9 cellular contexts compared by ENCODE assay signal in the genomic region with DNA sequence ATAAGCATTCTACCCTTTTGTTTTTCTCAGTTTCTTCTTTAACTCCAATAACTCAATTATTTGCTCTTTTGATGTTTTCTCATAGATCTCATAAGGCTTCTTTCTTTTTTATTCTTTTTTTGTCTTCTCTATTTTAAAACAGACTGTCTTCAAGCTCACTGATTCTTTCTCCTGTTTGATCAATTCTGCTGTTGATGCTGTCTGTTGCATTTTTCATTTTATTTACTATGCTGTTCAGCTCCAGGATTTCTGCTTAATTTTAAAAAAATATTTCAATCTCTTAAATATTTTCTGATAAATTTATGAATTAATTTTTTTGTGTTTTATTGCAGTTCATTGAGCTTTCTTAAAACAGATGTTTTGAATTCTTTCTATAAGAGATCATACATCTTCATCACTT. TPM values are rescaled to one million over a fixed set of nuclear protein-coding genes. Genes with fewer than 3 reads are reported as not detected.
"Had no signal": no experiment of that assay in that cellular context is flagged by ENCODE, and none has a peak within 500 bp of the region (broad histone marks: within the 10 kb centered on the region; RNA-seq: fewer than 3 reads in every experiment).

No MANE protein-coding gene starts in this region.

- H3K4me3 ChIP-seq: GM12878 had no signal

- ATAC-seq: GM12878 had no signal

- DNase-seq: GDM1, GF-D8 had no signal

- FAIRE-seq: G401.6, GM12878, GM12891, GM12892, GM18507, GM19239 had no signal

RNA-seq across cellular contexts. Expression of a gene that starts 48.1 kb away (rescaled TPM):
- total RNA-seq: G401 had no signal
